In the genomic region with DNA sequence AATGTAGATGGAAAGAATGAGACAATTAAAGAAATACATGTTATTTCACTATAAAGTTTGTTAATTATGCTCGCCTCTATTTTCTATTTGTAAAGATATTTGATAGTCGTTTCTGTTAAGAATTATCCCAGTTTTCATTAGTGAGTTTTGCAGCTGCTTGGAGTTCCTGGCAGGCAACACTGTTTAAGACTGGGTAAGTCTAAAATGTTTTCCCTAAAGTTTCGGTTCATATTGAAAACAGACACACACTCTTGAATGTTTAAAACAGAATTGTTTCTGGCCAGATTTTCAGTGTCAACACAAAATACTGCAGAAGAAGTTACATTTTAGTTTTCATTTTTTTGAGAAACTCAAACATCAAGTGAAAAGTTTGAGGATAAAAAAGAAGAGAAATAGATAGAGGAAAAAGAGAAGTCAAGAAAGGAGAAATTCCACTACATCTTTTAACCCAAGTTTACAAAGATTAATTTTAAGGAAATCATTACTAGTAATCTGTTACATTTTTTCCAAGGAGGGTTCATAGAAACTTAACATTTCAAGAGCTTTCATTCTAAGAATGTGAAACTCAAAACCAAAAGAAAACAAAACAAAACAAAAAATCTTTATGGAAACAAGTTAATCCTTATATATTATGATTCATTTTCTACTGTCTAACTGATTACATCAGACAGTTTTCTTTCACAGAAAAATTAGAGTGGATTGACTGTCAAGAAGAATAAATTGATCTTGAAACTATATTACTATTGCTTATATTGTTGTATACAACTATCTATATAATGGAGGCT, we compare ENCODE assay signal across 1 cellular context.
TF ChIP-seq lines count a peak whose summit lies in the region.

No MANE protein-coding gene starts in this region.

TF ChIP-seq in IMR-90, 13 proteins besides CTCF, POLR2A, EP300 and RAD21:
- TF ChIP-seq RFX5 (IDR thresholded peaks at IDR 0.05; ENCODE audit: low read depth, low read length) (no peak), MAFK (IDR thresholded peaks at IDR 0.05; ENCODE audit: low read depth, low read length) (no peak), MXI1 (IDR thresholded peaks at IDR 0.05; ENCODE audit: borderline replicate concordance, low read depth, low read length) (no peak), SMC3 (IDR thresholded peaks at IDR 0.05; ENCODE audit: low read depth, low read length) (no peak), CEBPB (IDR thresholded peaks at IDR 0.05; ENCODE audit: low read depth, low read length) (no peak)
